ENCODE assay signal across 19 cellular contexts in the genomic region with DNA sequence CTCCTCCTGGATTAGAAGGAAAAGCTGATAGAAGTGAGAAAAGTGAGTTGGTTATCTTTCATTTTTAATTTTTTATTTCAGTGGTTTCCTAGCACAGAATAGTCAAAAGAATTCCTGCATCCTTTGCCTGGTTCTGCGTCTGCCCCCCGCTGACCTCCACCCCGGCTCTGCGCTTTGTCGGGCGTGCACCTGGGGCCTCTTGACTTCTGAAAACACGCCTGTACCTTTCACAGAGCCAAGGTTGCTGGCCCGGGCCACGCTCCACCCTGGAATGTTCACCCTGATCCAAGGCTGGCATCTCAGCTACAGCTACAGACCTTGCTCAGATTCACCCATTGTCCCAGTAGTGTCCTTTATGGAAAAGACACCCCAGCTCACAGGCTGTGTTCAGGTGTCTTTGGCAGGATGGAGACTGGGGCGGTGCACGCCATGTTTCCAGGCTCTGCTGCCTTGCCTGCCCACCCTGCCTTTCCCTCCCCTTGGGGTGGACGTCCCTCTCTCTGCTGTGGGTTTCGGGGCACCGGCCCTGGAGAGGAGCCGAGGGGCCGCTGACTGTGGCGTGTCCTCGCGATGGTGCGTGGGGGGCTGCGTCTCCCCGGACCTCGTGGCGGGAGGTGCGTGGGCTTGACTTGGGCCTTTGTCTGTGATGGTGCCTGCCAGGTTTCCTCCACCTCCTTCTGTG. TPM values are rescaled to one million over a fixed set of nuclear protein-coding genes. Genes with fewer than 3 reads are reported as not detected.
DNase-seq lines count a peak whose midpoint lies in the region; ATAC-seq and TF ChIP-seq lines count a peak whose summit lies in the region.
"Had no signal": no experiment of that assay in that cellular context is flagged by ENCODE, and none has a peak within 500 bp of the region (broad histone marks: within the 10 kb centered on the region; RNA-seq: fewer than 3 reads in every experiment).

No MANE protein-coding gene starts in this region.

- H3K4me2 ChIP-seq in H9 (ENCODE audit: insufficient read depth, insufficient read length, low read length), result no peak overlapping the region

- TF ChIP-seq CTCF in H9 (conservative IDR thresholded peaks at IDR 0.05) (no peak), WTC11 (IDR thresholded peaks at IDR 0.05) (no peak), psoas muscle (IDR thresholded peaks at IDR 0.05) (no peak)

- H3K36me3 Mint-ChIP-seq in H9 (ENCODE audit: insufficient read depth in 1 of 3, low read depth in 3 of 3) (peaks cover 20 to 63% (median 62%) of the 10 kb centered on the region in 3 experiments), WTC11 (peaks cover 25% of the 10 kb centered on the region)
- H3K36me3 Mint-ChIP-seq in stimulated activated naive B cell treated with anti-CD40 and anti-IgM and Interleukin-4, amounts not matched to agents 10 μg/mL and 1 μg/mL and 100 μg/mL, for 72 hours, result peaks cover 45 to 55% of the 10 kb centered on the region in 2 donors

- no peak for DNase-seq in H9
- DNase-seq in WTC11 (ENCODE audit: low spot score), result no peak
- peak; percentile 41 for DNase-seq in islet precursor cell
- DNase-seq in psoas muscle, result peak; percentile 10 to 51
- DNase-seq in DMS 273 (lab: John Stamatoyannopoulos, UW; ENCODE audit: unreplicated experiment), result no peak
- no peak for DNase-seq in 8988T
- DNase-seq in stimulated activated naive B cell treated with anti-CD40 and anti-IgM and Interleukin-4, amounts not matched to agents 10 μg/mL and 1 μg/mL and 100 μg/mL, for 72 hours, result no peak
- DNase-seq: ACHN; CD8-positive, alpha-beta T cell; KG1; NCI-H1092 treated with DMSO at 0.1 percent for 48 hours; NCI-H1436 treated with DMSO at 0.1 percent for 48 hours; NCI-H2029; NCI-H226; NCI-H524; NCI-H774; Peyer's patch had no signal

- no peak overlapping the region for H3K56ac ChIP-seq in H9 (ENCODE audit: insufficient read length, low read depth, low read length)

- H3K4me1 ChIP-seq in H9 (ENCODE audit: insufficient read depth, low read length) (no peaks in the 10 kb centered on the region), psoas muscle (no peaks in the 10 kb centered on the region)
- H3K4me1 ChIP-seq: Peyer's patch had no signal

- no peak overlapping the region; the same call in 1 of the 2 replicates for H3K14ac ChIP-seq in H9 (ENCODE audit: insufficient read depth, low read length)

- no peak overlapping the region for H2BK15ac ChIP-seq in H9 (ENCODE audit: low read depth, low read length)

- CTCF ChIA-PET in WTC11 (lab: Charles Lee), result no interaction called here

- H3K27me3 ChIP-seq in H9 (ENCODE audit: insufficient read depth, low read length) (no peaks in the 10 kb centered on the region), psoas muscle (ENCODE audit: insufficient read depth in 3 of 3, low read length in 2 of 3) (no peaks in the 10 kb centered on the region)
- H3K27me3 ChIP-seq: BLaER1 treated with 17β-estradiol and CSF1 and Interleukin-3, amounts not matched to agents 10 nM and 100 nM; Peyer's patch had no signal

- H3K23me2 ChIP-seq in H9 (ENCODE audit: insufficient read length, low read depth, low read length, poor library complexity, severe bottlenecking), result no peaks in the 10 kb centered on the region

- no peak overlapping the region for H3K23ac ChIP-seq in H9 (ENCODE audit: insufficient read length, low read depth, low read length)

- H3K4ac ChIP-seq in H9 (ENCODE audit: low read depth, low read length), result no peak overlapping the region

- no peak overlapping the region for H2AFZ ChIP-seq in H9 (ENCODE audit: low read length)

- no peak overlapping the region for H3K4me3 ChIP-seq in psoas muscle
- H3K4me3 ChIP-seq: BLaER1 treated with 17β-estradiol and CSF1 and Interleukin-3, amounts not matched to agents 10 nM and 100 nM; Peyer's patch had no signal

- no peaks in the 10 kb centered on the region for H3K27me3 Mint-ChIP-seq in H9 (ENCODE audit: low read depth)
- no peaks in the 10 kb centered on the region; the same call in 1 of the 2 replicates for H3K27me3 Mint-ChIP-seq in WTC11 (ENCODE audit: low read depth)
- H3K27me3 Mint-ChIP-seq in stimulated activated naive B cell treated with anti-CD40 and anti-IgM and Interleukin-4, amounts not matched to agents 10 μg/mL and 1 μg/mL and 100 μg/mL, for 72 hours, result no peaks in the 10 kb centered on the region

- H4K20me1 ChIP-seq in H9 (ENCODE audit: control insufficient read depth, insufficient read depth, insufficient read length), result no peaks in the 10 kb centered on the region

- H4K5ac ChIP-seq in H9 (ENCODE audit: insufficient read length, low read depth, low read length), result peak overlapping the region; percentile 28

- H3K27ac Mint-ChIP-seq in H9, result peak overlapping the region in 2 of 3 experiments; percentile 49 to 83; a peak in 2 of 7 replicates
- H3K27ac Mint-ChIP-seq in WTC11, result peak overlapping the region; percentile 74
- H3K27ac Mint-ChIP-seq in stimulated activated naive B cell treated with anti-CD40 and anti-IgM and Interleukin-4, amounts not matched to agents 10 μg/mL and 1 μg/mL and 100 μg/mL, for 72 hours, result no peak overlapping the region
- H3K27ac Mint-ChIP-seq: CD8-positive, alpha-beta T cell had no signal

- H3K4me1 Mint-ChIP-seq in H9 (peaks cover 5 to 9% of the 10 kb centered on the region in 2 experiments; a peak in 2 of 4 replicates), WTC11 (peaks cover 23% of the 10 kb centered on the region)
- no peaks in the 10 kb centered on the region for H3K4me1 Mint-ChIP-seq in stimulated activated naive B cell treated with anti-CD40 and anti-IgM and Interleukin-4, amounts not matched to agents 10 μg/mL and 1 μg/mL and 100 μg/mL, for 72 hours

- POLR2A ChIA-PET in WTC11 (lab: Charles Lee), result no interaction called here

- H3K9me3 Mint-ChIP-seq in H9 (no peaks in the 10 kb centered on the region), WTC11 (no peaks in the 10 kb centered on the region)
- H3K9me3 Mint-ChIP-seq in stimulated activated naive B cell treated with anti-CD40 and anti-IgM and Interleukin-4, amounts not matched to agents 10 μg/mL and 1 μg/mL and 100 μg/mL, for 72 hours, result no peaks in the 10 kb centered on the region
- H3K9me3 Mint-ChIP-seq: CD8-positive, alpha-beta T cell had no signal

- no peak overlapping the region for H3K18ac ChIP-seq in H9 (ENCODE audit: insufficient read length, low read depth, low read length)

- H3K4me3 Mint-ChIP-seq in H9 (no peak overlapping the region), WTC11 (no peak overlapping the region)
- H3K4me3 Mint-ChIP-seq in stimulated activated naive B cell treated with anti-CD40 and anti-IgM and Interleukin-4, amounts not matched to agents 10 μg/mL and 1 μg/mL and 100 μg/mL, for 72 hours, result no peak overlapping the region
- H3K4me3 Mint-ChIP-seq: CD8-positive, alpha-beta T cell had no signal

- H2BK12ac ChIP-seq in H9 (ENCODE audit: insufficient read length, low read depth, low read length), result no peak overlapping the region

- no peak overlapping the region for H4K8ac ChIP-seq in H9 (replicated peaks; ENCODE audit: insufficient read length, low read depth, low read length)

- no peaks in the 10 kb centered on the region for H3K79me2 ChIP-seq in H9 (ENCODE audit: insufficient read depth, low read length)

- H2BK20ac ChIP-seq in H9 (ENCODE audit: low read depth, low read length, poor library complexity, severe bottlenecking), result no peak overlapping the region

- H2AK5ac ChIP-seq in H9 (ENCODE audit: insufficient read length, low read length), result no peak overlapping the region

- no peak overlapping the region for H3K9ac ChIP-seq in H9 (ENCODE audit: extremely low read depth, insufficient read length, low read length)

- no peak overlapping the region for H4K91ac ChIP-seq in H9 (ENCODE audit: insufficient read length, low read depth, low read length)

- H3K27ac ChIP-seq in H9 (ENCODE audit: insufficient read length, low read depth, low read length) (no peak overlapping the region), psoas muscle (no peak overlapping the region)
- H3K27ac ChIP-seq: BLaER1 treated with 17β-estradiol and CSF1 and Interleukin-3, amounts not matched to agents 10 nM and 100 nM; HL-60; Peyer's patch had no signal

- WGBS in H9 (ENCODE audit: extremely low coverage, insufficient read length, low lambda C conversion rate), result no CpG with 5 or more reads among the region's 25 CpGs
- WGBS in psoas muscle, 3 donors, result 75 to 80% (median 78%) methylated on average over 16 to 25 of the region's 25 CpGs

- no peak overlapping the region for H3T11ph ChIP-seq in H9 (ENCODE audit: low read length)

- intact Hi-C loops in psoas muscle (cut with DNase I), result no loop called here

- no peak overlapping the region for H2BK5ac ChIP-seq in H9 (ENCODE audit: insufficient read length, low read length)

- peaks cover 18 to 96% of the 10 kb centered on the region in 2 donors for H3K36me3 ChIP-seq in psoas muscle (ENCODE audit: insufficient read depth in 1 of 2, low read depth in 1 of 2)

- H3K9me3 ChIP-seq in H9 (ENCODE audit: control insufficient read depth, low read depth, low read length) (no peaks in the 10 kb centered on the region), psoas muscle (no peaks in the 10 kb centered on the region)
- H3K9me3 ChIP-seq: BLaER1 treated with 17β-estradiol and CSF1 and Interleukin-3, amounts not matched to agents 10 nM and 100 nM; Peyer's patch had no signal

- no peak for ATAC-seq in WTC11
- peak in 1 of 4 donors; percentile 6 for ATAC-seq in psoas muscle
- no peak for ATAC-seq in stimulated activated naive B cell treated with anti-CD40 and anti-IgM and Interleukin-4, amounts not matched to agents 10 μg/mL and 1 μg/mL and 100 μg/mL, for 72 hours (replicated peaks)
- ATAC-seq: CD8-positive, alpha-beta T cell had no signal

- no peak overlapping the region for H2BK120ac ChIP-seq in H9 (ENCODE audit: low read depth, low read length, poor library complexity, severe bottlenecking)

- H3K79me1 ChIP-seq in H9 (ENCODE audit: insufficient read depth, low read depth, low read length, poor library complexity, severe bottlenecking), result no peaks in the 10 kb centered on the region

TF ChIP-seq in WTC11, 78 proteins besides CTCF, POLR2A, EP300 and RAD21 (continues in another document):
- TF ChIP-seq, protein P1, sequence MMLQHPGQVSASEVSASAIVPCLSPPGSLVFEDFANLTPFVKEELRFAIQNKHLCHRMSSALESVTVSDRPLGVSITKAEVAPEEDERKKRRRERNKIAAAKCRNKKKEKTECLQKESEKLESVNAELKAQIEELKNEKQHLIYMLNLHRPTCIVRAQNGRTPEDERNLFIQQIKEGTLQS (CRISPR knock-in tag; conservative IDR thresholded peaks at IDR 0.05), result no peak

RNA-seq across cellular contexts. Expression of a gene that starts 40.3 kb away (rescaled TPM):
- total RNA-seq in H9 (2021), result 23.0 and 25.2 TPM in 2 replicates
- total RNA-seq in WTC11 (2021), result 36.7 to 39.4 TPM (median 38.8 TPM) in 3 replicates
- 10 to 100 TPM in 3 of 4 donors, 1 to 10 TPM in 1; 8.9 to 12.2 (median 11.7) TPM for total RNA-seq in psoas muscle
- 10 to 100 TPM in 1 of 3 donors, 1 to 10 TPM in 2; 7.3 to 11.0 (median 9.2) TPM for polyA plus RNA-seq in psoas muscle

Comparison
In these comparisons a context has a peak if more than half of its experiments do, and no peak if none do; other contexts are left out.
1. DNase-seq: peak in islet precursor cell (single experiment) and psoas muscle (2 of 2); none in H9 (single experiment), WTC11 (single experiment), DMS 273 (single experiment), 8988T (single experiment) and stimulated activated naive B cell treated with anti-CD40 and anti-IgM and Interleukin-4, amounts not matched to agents 10 μg/mL and 1 μg/mL and 100 μg/mL, for 72 hours (single experiment).